Comparison of ENCODE assay signal across 8 cellular contexts in genomic region chr12:77325505-77325904, GRCh38.
DNase-seq lines count a peak whose midpoint lies in the region; ATAC-seq and TF ChIP-seq lines count a peak whose summit lies in the region.

No MANE protein-coding gene starts in this region.

- no peaks in the 10 kb centered on the region for H3K9me3 Mint-ChIP-seq in neural progenitor cell

- H3K79me2 ChIP-seq in neural progenitor cell (ENCODE audit: low read depth), result no peaks in the 10 kb centered on the region

- peak overlapping the region; percentile 94 for H3K4me2 ChIP-seq in BLaER1
- peak overlapping the region; percentile 97 for H3K4me2 ChIP-seq in neural progenitor cell

- peaks cover 11% of the 10 kb centered on the region for H3K27me3 Mint-ChIP-seq in neural progenitor cell (ENCODE audit: insufficient read depth, low read depth)

- peak overlapping the region; percentile 99 for H3K4me3 Mint-ChIP-seq in neural progenitor cell

- H3K4me1 ChIP-seq in BLaER1, result peaks cover 9% of the 10 kb centered on the region; the same call in 1 of the 2 replicates
- H3K4me1 ChIP-seq in HUES64 (ENCODE audit: insufficient read depth, low read length), result peaks cover 1% of the 10 kb centered on the region; the same call in 1 of the 2 replicates
- no peaks in the 10 kb centered on the region for H3K4me1 ChIP-seq in endocrine pancreas (ENCODE audit: control insufficient read depth, insufficient read depth, low read length)
- H3K4me1 ChIP-seq in neural progenitor cell, result peaks cover 4% of the 10 kb centered on the region

- peak overlapping the region; percentile 34 for H3K27ac Mint-ChIP-seq in neural progenitor cell

- H2AFZ ChIP-seq in neural progenitor cell (replicated peaks), result peak overlapping the region; percentile 95

- ATAC-seq in HG02642 (IDR thresholded peaks at IDR 0.05; ENCODE audit: poor library complexity, unreplicated experiment) (no peak), GM21423 (IDR thresholded peaks at IDR 0.05; ENCODE audit: unreplicated experiment) (no peak)

- no peak for TF ChIP-seq CTCF in neural progenitor cell (IDR thresholded peaks at IDR 0.05)

- no peak overlapping the region for H3K9ac ChIP-seq in BLaER1
- no peak overlapping the region for H3K9ac ChIP-seq in HUES64 (ENCODE audit: low read depth, low read length)
- peak overlapping the region; percentile 69 for H3K9ac ChIP-seq in endocrine pancreas (ENCODE audit: control insufficient read depth, insufficient read depth, low read length)
- H3K9ac ChIP-seq in neural progenitor cell, result no peak overlapping the region

- H3F3A ChIP-seq in neural progenitor cell (ENCODE audit: low read depth), result peaks cover 5% of the 10 kb centered on the region

- H3K27me3 ChIP-seq in BLaER1 (peaks cover 22% of the 10 kb centered on the region), HUES64 (ENCODE audit: insufficient read depth, low read length) (peaks cover 42% of the 10 kb centered on the region), endocrine pancreas (ENCODE audit: control insufficient read depth, insufficient read depth, low read length) (no peaks in the 10 kb centered on the region), neural progenitor cell (peaks cover 41% of the 10 kb centered on the region)

- H3K4me3 ChIP-seq in BLaER1, result peak overlapping the region; percentile 69; the same call in 1 of the 2 replicates
- H3K4me3 ChIP-seq in HUES64 (ENCODE audit: low read length), result peak overlapping the region; percentile 83
- peak overlapping the region; percentile 83 for H3K4me3 ChIP-seq in endocrine pancreas (ENCODE audit: control insufficient read depth, insufficient read depth, low read length)
- H3K4me3 ChIP-seq in neural progenitor cell, result peak overlapping the region; percentile 82

- H3K36me3 Mint-ChIP-seq in neural progenitor cell, result no peaks in the 10 kb centered on the region

- H4K20me1 ChIP-seq in BLaER1 (no peaks in the 10 kb centered on the region), neural progenitor cell (ENCODE audit: low read depth) (no peaks in the 10 kb centered on the region)

- H3K36me3 ChIP-seq in BLaER1, result no peaks in the 10 kb centered on the region
- no peaks in the 10 kb centered on the region for H3K36me3 ChIP-seq in HUES64 (ENCODE audit: insufficient read depth, low read length)
- no peaks in the 10 kb centered on the region for H3K36me3 ChIP-seq in endocrine pancreas (ENCODE audit: control insufficient read depth, insufficient read depth, low read length)
- no peaks in the 10 kb centered on the region for H3K36me3 ChIP-seq in neural progenitor cell

- under 1% methylated on average over 24 of the region's 24 CpGs for WGBS in HUES64

- H3K27ac ChIP-seq in BLaER1, result no peak overlapping the region
- H3K27ac ChIP-seq in HUES64 (ENCODE audit: low read depth, low read length), result no peak overlapping the region
- H3K27ac ChIP-seq in neural progenitor cell, result no peak overlapping the region

- H3K4me1 Mint-ChIP-seq in neural progenitor cell, result peaks cover 26% of the 10 kb centered on the region

- DNase-seq in neural progenitor cell (ENCODE audit: low spot score), result peak; percentile 62
- DNase-seq in stimulated activated CD4-positive, alpha-beta T cell treated with anti-CD3 and anti-CD28 coated beads, Interleukin-4, amount 100 ng/mL, for 4 hours, result no peak
- no peak for DNase-seq in activated CD4-positive, alpha-beta T cell treated with anti-CD3 and anti-CD28 coated beads, Interleukin-2, amount 50 U/mL, for 48 hours

- H3K9me3 ChIP-seq in BLaER1, result no peaks in the 10 kb centered on the region
- H3K9me3 ChIP-seq in HUES64 (ENCODE audit: insufficient read depth, low read depth, low read length), result no peaks in the 10 kb centered on the region
- no peaks in the 10 kb centered on the region for H3K9me3 ChIP-seq in endocrine pancreas (ENCODE audit: control insufficient read depth, low read length)
- H3K9me3 ChIP-seq in neural progenitor cell (ENCODE audit: low read depth), result no peaks in the 10 kb centered on the region
